Comparison of ENCODE assay signal across 8 cellular contexts in genomic region chr17:45284176-45285140, GRCh38. TPM values are rescaled to one million over a fixed set of nuclear protein-coding genes. Genes with fewer than 3 reads are reported as not detected.
DNase-seq lines count a peak whose midpoint lies in the region; ATAC-seq and TF ChIP-seq lines count a peak whose summit lies in the region.

No MANE protein-coding gene starts in this region.

- H3K9me3 ChIP-seq in muscle layer of colon (ENCODE audit: low read length) = no peaks in the 10 kb centered on the region

- ATAC-seq in GM18867 (IDR thresholded peaks at IDR 0.05; ENCODE audit: unreplicated experiment) = no peak
- ATAC-seq in HG02840 (IDR thresholded peaks at IDR 0.05; ENCODE audit: low FRiP score, unreplicated experiment) = no peak

- peak overlapping the region; percentile 85 for H3K27ac ChIP-seq in muscle layer of colon (ENCODE audit: low read depth, low read length)

- DNase-seq in BJ (ENCODE audit: low read depth) (no peak), NB4 (ENCODE audit: low read depth) (peak; percentile 51), astrocyte of the cerebellum (ENCODE audit: low read depth) (no peak), NCI-H1105 (lab: John Stamatoyannopoulos, UW) (no peak), amygdala (lab: John Stamatoyannopoulos, UW) (no peak)

- no peaks in the 10 kb centered on the region for H3K27me3 ChIP-seq in BJ (ENCODE audit: control insufficient read depth, insufficient read depth, low read length)
- H3K27me3 ChIP-seq in muscle layer of colon (ENCODE audit: control insufficient read depth in 1 of 2, insufficient read depth in 2 of 2, low read length in 2 of 2) = no peaks in the 10 kb centered on the region

- peaks cover 67% of the 10 kb centered on the region for H3K4me1 ChIP-seq in muscle layer of colon (ENCODE audit: insufficient read depth, low read length)

- H3K4me3 ChIP-seq in BJ (ENCODE audit: low read depth, low read length) (no peak overlapping the region), NB4 (ENCODE audit: low read depth, low read length) (no peak overlapping the region), astrocyte of the cerebellum (ENCODE audit: low read depth, low read length) (no peak overlapping the region), muscle layer of colon (ENCODE audit: low read depth in 1 of 2, low read length in 2 of 2) (no peak overlapping the region)

- POLR2A ChIA-PET in BJ (lab: Charles Lee) = interaction anchor here (0.7 kb wide), 1 partner anchor 108 kb away, joined by 3 read pairs; no protein-coding TSS in a partner anchor

- H3K36me3 ChIP-seq in BJ (ENCODE audit: control insufficient read depth, insufficient read depth, low read length) (peaks cover 46% of the 10 kb centered on the region), muscle layer of colon (ENCODE audit: insufficient read depth, low read length) (peaks cover 60% of the 10 kb centered on the region)

- no peak for TF ChIP-seq POLR2A in NB4 (IDR thresholded peaks at IDR 0.05; ENCODE audit: extremely low read depth, insufficient read length)

- TF ChIP-seq CTCF in BJ (IDR thresholded peaks at IDR 0.05; ENCODE audit: insufficient read depth, low read depth, low read length) (peak; percentile 23; the same call in 1 of the 2 replicates), NB4 (IDR thresholded peaks at IDR 0.05; ENCODE audit: low read depth, low read length) (peak; percentile 57), astrocyte of the cerebellum (IDR thresholded peaks at IDR 0.05; ENCODE audit: low read depth, low read length, missing control alignments) (peak; percentile 36)

- CTCF ChIA-PET in BJ (lab: Yijun Ruan, JAX) = interaction anchor here (0.5 to 4.0 kb wide), 10 partner anchors 9 to 107 kb away, joined by 3 to 27 read pairs (median 3); no protein-coding TSS in a partner anchor

- no peak overlapping the region for H3K9ac ChIP-seq in muscle layer of colon (ENCODE audit: low read length)

- in situ Hi-C loops in astrocyte of the cerebellum (cut with HindIII; ENCODE audit: low sequenced_read_pairs) = no loop called here

RNA-seq across cellular contexts. Expression of gene SPATA32, which starts 22.6 kb away (rescaled TPM):
- polyA plus RNA-seq in BJ (2011; rRNA removed) = not detected in 2 replicates
- not detected in 2 replicates for polyA minus RNA-seq in BJ (2011; rRNA and poly(A)+ RNA removed)

RNA-seq across cellular contexts. Expression of gene MAP3K14, which starts 32.4 kb away (rescaled TPM):
- 4.5 and 6.5 TPM in 2 replicates for polyA plus RNA-seq in BJ (2011; rRNA removed)
- 4.0 and 5.9 TPM in 2 replicates for polyA minus RNA-seq in BJ (2011; rRNA and poly(A)+ RNA removed)
